ENCODE assay signal across 6 cellular contexts in the genomic region with DNA sequence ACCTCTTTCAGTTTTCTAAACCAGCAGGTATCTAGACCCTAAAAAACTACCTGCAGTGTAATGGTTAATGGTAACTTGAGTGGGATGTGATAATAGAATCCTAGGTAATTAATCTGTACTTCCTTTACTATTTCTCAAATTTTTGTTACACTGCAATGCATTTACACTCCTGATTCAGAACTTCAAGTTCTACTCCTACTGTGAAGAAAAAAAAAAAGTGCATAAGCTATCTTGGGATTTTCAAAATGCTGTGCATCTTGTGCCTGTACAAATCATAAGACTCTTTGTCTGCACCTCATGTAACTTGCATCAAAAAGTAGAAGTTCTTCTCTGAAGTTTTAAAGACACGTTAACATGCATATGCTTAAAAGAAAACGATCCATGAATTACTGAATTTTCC.
"Had no signal": no experiment of that assay in that cellular context is flagged by ENCODE, and none has a peak within 500 bp of the region (broad histone marks: within the 10 kb centered on the region; RNA-seq: fewer than 3 reads in every experiment).

No MANE protein-coding gene starts in this region.

- H3K36me3 Mint-ChIP-seq: IgD-negative memory B cell had no signal

- H3K4me3 Mint-ChIP-seq: IgD-negative memory B cell had no signal

- DNase-seq: IMR-90, KBM-7, KG1 had no signal

- H3K27ac Mint-ChIP-seq: IgD-negative memory B cell had no signal

- ATAC-seq: HepG2, K562 had no signal

- H3K27me3 Mint-ChIP-seq: IgD-negative memory B cell had no signal
